In genomic region chr6:53322188-53323029, GRCh38 we compare ENCODE assay signal across 11 cellular contexts. TPM values are rescaled to one million over a fixed set of nuclear protein-coding genes. Genes with fewer than 3 reads are reported as not detected.
DNase-seq lines count a peak whose midpoint lies in the region; ATAC-seq and TF ChIP-seq lines count a peak whose summit lies in the region.
"Had no signal": no experiment of that assay in that cellular context is flagged by ENCODE, and none has a peak within 500 bp of the region (broad histone marks: within the 10 kb centered on the region; RNA-seq: fewer than 3 reads in every experiment).

No MANE protein-coding gene starts in this region.

- CTCF ChIA-PET in activated CD8-positive, alpha-beta T cell treated with anti-CD3 and anti-CD28 coated beads, Interleukin-2, amount 10 ng/mL, durations not matched to agents 7 days and 5 days (lab: Charles Lee), result interaction anchor here (1.0 to 1.9 kb wide), 5 partner anchors 13 to 162 kb away, joined by 3 to 5 read pairs (median 3); no protein-coding TSS in a partner anchor

- no peak overlapping the region for H3K4me3 ChIP-seq in left ventricle myocardium inferior
- no peak overlapping the region for H3K4me3 ChIP-seq in left lung
- H3K4me3 ChIP-seq in upper lobe of left lung, result no peak overlapping the region
- H3K4me3 ChIP-seq in effector memory CD4-positive, alpha-beta T cell (ENCODE audit: insufficient read depth, low read depth, low read length, poor library complexity, severe bottlenecking), result no peak overlapping the region
- no peak overlapping the region for H3K4me3 ChIP-seq in lower leg skin (ENCODE audit: low read depth, poor library complexity, severe bottlenecking)

- peak overlapping the region; percentile 26 for H3K27ac ChIP-seq in left ventricle myocardium inferior (replicated peaks)
- H3K27ac ChIP-seq in left lung, result peak overlapping the region; percentile 40 to 71
- H3K27ac ChIP-seq in upper lobe of left lung, result peak overlapping the region in 3 of 4 donors; percentile 4 to 20 (median 13)
- no peak overlapping the region for H3K27ac ChIP-seq in effector memory CD4-positive, alpha-beta T cell (ENCODE audit: insufficient read depth, low read length, poor library complexity, severe bottlenecking)

- ATAC-seq in activated CD8-positive, alpha-beta T cell treated with anti-CD3 and anti-CD28 coated beads, Interleukin-2, amount 10 ng/mL, durations not matched to agents 7 days and 5 days, result no peak
- ATAC-seq in left lung (no peak), upper lobe of left lung (ENCODE audit: low FRiP score in 2 of 2) (no peak)

- no peak for TF ChIP-seq POLR2A in upper lobe of left lung (IDR thresholded peaks at IDR 0.05)
- no peak for TF ChIP-seq POLR2A in lower leg skin (IDR thresholded peaks at IDR 0.05)

- no peaks in the 10 kb centered on the region for H3K27me3 Mint-ChIP-seq in activated CD8-positive, alpha-beta T cell treated with anti-CD3 and anti-CD28 coated beads, Interleukin-2, amount 10 ng/mL, durations not matched to agents 7 days and 5 days (ENCODE audit: low read depth)

- H3K9me3 ChIP-seq in left ventricle myocardium inferior (replicated peaks), result no peaks in the 10 kb centered on the region
- no peaks in the 10 kb centered on the region for H3K9me3 ChIP-seq in left lung
- no peaks in the 10 kb centered on the region for H3K9me3 ChIP-seq in upper lobe of left lung
- no peaks in the 10 kb centered on the region for H3K9me3 ChIP-seq in effector memory CD4-positive, alpha-beta T cell (ENCODE audit: control insufficient read depth, low read length)

- no peaks in the 10 kb centered on the region for H3K9me3 Mint-ChIP-seq in activated CD8-positive, alpha-beta T cell treated with anti-CD3 and anti-CD28 coated beads, Interleukin-2, amount 10 ng/mL, durations not matched to agents 7 days and 5 days (ENCODE audit: insufficient read depth)
- H3K9me3 Mint-ChIP-seq: activated T-cell treated with anti-CD3 and anti-CD28 coated beads, Interleukin-2, amount 50 U/mL, for 4 hours had no signal

- H3K36me3 ChIP-seq in left ventricle myocardium inferior (no peaks in the 10 kb centered on the region), left lung (no peaks in the 10 kb centered on the region), upper lobe of left lung (no peaks in the 10 kb centered on the region)
- peaks cover 4% of the 10 kb centered on the region for H3K36me3 ChIP-seq in effector memory CD4-positive, alpha-beta T cell (ENCODE audit: control insufficient read depth, insufficient read depth, low read length)

- H3K27ac Mint-ChIP-seq in activated CD8-positive, alpha-beta T cell treated with anti-CD3 and anti-CD28 coated beads, Interleukin-2, amount 10 ng/mL, durations not matched to agents 7 days and 5 days, result peak overlapping the region; percentile 36

- 68 to 73% methylated on average over 8 of the region's 8 CpGs for WGBS in upper lobe of left lung, 2 donors
- 60 to 63% methylated on average over 8 of the region's 8 CpGs for WGBS in lower leg skin, 2 donors

- H3K4me1 ChIP-seq in left ventricle myocardium inferior (peaks cover 56% of the 10 kb centered on the region), left lung (peaks cover 12 to 60% of the 10 kb centered on the region in 2 donors), upper lobe of left lung (peaks cover 22 to 39% (median 27%) of the 10 kb centered on the region in 4 donors)
- H3K4me1 ChIP-seq in effector memory CD4-positive, alpha-beta T cell (ENCODE audit: control insufficient read depth, insufficient read depth, low read length, poor library complexity, severe bottlenecking), result peaks cover 12% of the 10 kb centered on the region

- POLR2A ChIA-PET in activated CD8-positive, alpha-beta T cell treated with anti-CD3 and anti-CD28 coated beads, Interleukin-2, amount 10 ng/mL, durations not matched to agents 7 days and 5 days (lab: Charles Lee), result no interaction called here

- H3K27me3 ChIP-seq in left ventricle myocardium inferior (ENCODE audit: low read depth) (no peaks in the 10 kb centered on the region), left lung (no peaks in the 10 kb centered on the region), upper lobe of left lung (no peaks in the 10 kb centered on the region)
- no peaks in the 10 kb centered on the region for H3K27me3 ChIP-seq in effector memory CD4-positive, alpha-beta T cell (replicated peaks; ENCODE audit: control insufficient read depth, insufficient read depth, low read length, poor library complexity, severe bottlenecking)

- TF ChIP-seq CTCF in left ventricle myocardium inferior (IDR thresholded peaks at IDR 0.05; ENCODE audit: borderline replicate concordance), result no peak
- no peak for TF ChIP-seq CTCF in left lung (IDR thresholded peaks at IDR 0.05)
- no peak for TF ChIP-seq CTCF in upper lobe of left lung (IDR thresholded peaks at IDR 0.05)
- TF ChIP-seq CTCF in lower leg skin (IDR thresholded peaks at IDR 0.05), result no peak

- H3K36me3 Mint-ChIP-seq in activated CD8-positive, alpha-beta T cell treated with anti-CD3 and anti-CD28 coated beads, Interleukin-2, amount 10 ng/mL, durations not matched to agents 7 days and 5 days (ENCODE audit: low read depth), result peaks cover 31% of the 10 kb centered on the region

- H3K4me3 Mint-ChIP-seq in activated CD8-positive, alpha-beta T cell treated with anti-CD3 and anti-CD28 coated beads, Interleukin-2, amount 10 ng/mL, durations not matched to agents 7 days and 5 days, result no peak overlapping the region
- H3K4me3 Mint-ChIP-seq: activated T-cell treated with anti-CD3 and anti-CD28 coated beads, Interleukin-2, amount 50 U/mL, for 4 hours had no signal

- TF ChIP-seq EP300 in upper lobe of left lung (IDR thresholded peaks at IDR 0.05), result no peak

- intact Hi-C loops in left ventricle myocardium inferior (cut with micrococcal nuclease), result no loop called here
- intact Hi-C loops in cardiac septum (cut with DNase I), result no loop called here
- intact Hi-C loops in left lung (cut with DNase I), result no loop called here
- intact Hi-C loops in lower leg skin (cut with DNase I; ENCODE audit: low total_unique reads), result no loop called here

- DNase-seq in left ventricle myocardium inferior (no peak), cardiac septum (ENCODE audit: low spot score) (no peak), left lung (no peak), upper lobe of left lung (no peak), NCI-H146 (lab: John Stamatoyannopoulos, UW) (no peak), lower leg skin (ENCODE audit: low spot score in 2 of 2) (no peak)
- DNase-seq in activated CD8-positive, alpha-beta T cell treated with anti-CD3 and anti-CD28 coated beads, Interleukin-2, amount 10 ng/mL, durations not matched to agents 7 days and 5 days, result no peak
- no peak for DNase-seq in effector memory CD4-positive, alpha-beta T cell
- DNase-seq: activated T-cell treated with anti-CD3 and anti-CD28 coated beads, Interleukin-2, amount 50 U/mL, for 4 hours; DMS 273 treated with DMSO at 0.1 percent for 48 hours; stimulated activated CD4-positive, alpha-beta T cell treated with anti-CD3 and anti-CD28 coated beads, Interleukin-4, amount 100 ng/mL, for 1 hour had no signal

- H3K4me1 Mint-ChIP-seq in activated CD8-positive, alpha-beta T cell treated with anti-CD3 and anti-CD28 coated beads, Interleukin-2, amount 10 ng/mL, durations not matched to agents 7 days and 5 days (ENCODE audit: low read depth), result peaks cover 31% of the 10 kb centered on the region

RNA-seq across cellular contexts. Expression of gene ELOVL5, which starts 26.3 kb away (rescaled TPM):
- total RNA-seq in left ventricle myocardium inferior, result 19.0 TPM
- 37.6 TPM for total RNA-seq in cardiac septum
- 100 to 1,000 TPM; 116 TPM for total RNA-seq in activated CD8-positive, alpha-beta T cell treated with anti-CD3 and anti-CD28 coated beads, Interleukin-2, amount 10 ng/mL, durations not matched to agents 7 days and 5 days
- 100 to 1,000 TPM; 127 to 132 TPM for total RNA-seq in left lung
- 100 to 1,000 TPM in 2 of 6 donors, 10 to 100 TPM in 4; 67.1 to 132 (median 81.2) TPM for total RNA-seq in upper lobe of left lung
- 10 to 100 TPM; 20.7 to 45.0 (median 38.8) TPM for total RNA-seq in lower leg skin
